In genomic region chr7:150322114-150322832, GRCh38 we compare ENCODE assay signal across 1 cellular context.
TF ChIP-seq lines count a peak whose summit lies in the region.

No MANE protein-coding gene starts in this region.

TF ChIP-seq in K562, 482 proteins besides CTCF, POLR2A, EP300 and RAD21 (continued from another document and continues in another):
- no peak for TF ChIP-seq ZNF511 (CRISPR knock-in tag; IDR thresholded peaks at IDR 0.05)
- no peak for TF ChIP-seq WHSC1 (IDR thresholded peaks at IDR 0.05; ENCODE audit: low read length)
- TF ChIP-seq SIX5 (IDR thresholded peaks at IDR 0.05; ENCODE audit: borderline replicate concordance in 1 of 2, insufficient read depth in 1 of 2, low read depth in 1 of 2, low read length in 2 of 2), result peak in 1 of 2 experiments; percentile 53; a peak in 1 of 4 replicates
- no peak for TF ChIP-seq BCOR (IDR thresholded peaks at IDR 0.05)
- no peak for TF ChIP-seq ZC3H8 (IDR thresholded peaks at IDR 0.05)
- no peak for TF ChIP-seq BRD9 (IDR thresholded peaks at IDR 0.05; ENCODE audit: low read depth, partially characterized antibody)
- TF ChIP-seq CAMTA2 (CRISPR knock-in tag; conservative IDR thresholded peaks at IDR 0.05), result no peak
- TF ChIP-seq LCOR (CRISPR knock-in tag; IDR thresholded peaks at IDR 0.05), result 0 out of 2 replicates have a peak, but pooled peaks have one; percentile 78
- peak; percentile 61 for TF ChIP-seq CXXC5 (CRISPR knock-in tag; IDR thresholded peaks at IDR 0.05)
- TF ChIP-seq, protein P1, sequence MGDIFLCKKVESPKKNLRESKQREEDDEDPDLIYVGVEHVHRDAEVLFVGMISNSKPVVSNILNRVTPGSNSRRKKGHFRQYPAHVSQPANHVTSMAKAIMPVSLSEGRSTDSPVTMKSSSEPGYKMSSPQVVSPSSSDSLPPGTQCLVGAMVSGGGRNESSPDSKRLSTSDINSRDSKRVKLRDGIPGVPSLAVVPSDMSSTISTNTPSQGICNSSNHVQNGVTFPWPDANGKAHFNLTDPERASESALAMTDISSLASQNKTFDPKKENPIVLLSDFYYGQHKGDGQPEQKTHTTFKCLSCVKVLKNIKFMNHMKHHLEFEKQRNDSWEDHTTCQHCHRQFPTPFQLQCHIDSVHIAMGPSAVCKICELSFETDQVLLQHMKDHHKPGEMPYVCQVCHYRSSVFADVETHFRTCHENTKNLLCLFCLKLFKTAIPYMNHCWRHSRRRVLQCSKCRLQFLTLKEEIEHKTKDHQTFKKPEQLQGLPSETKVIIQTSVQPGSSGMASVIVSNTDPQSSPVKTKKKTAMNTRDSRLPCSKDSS (IDR thresholded peaks at IDR 0.05; ENCODE audit: low read depth, partially characterized antibody), result no peak
- TF ChIP-seq ZFP30 (CRISPR knock-in tag; IDR thresholded peaks at IDR 0.05; ENCODE audit: borderline replicate concordance), result no peak
- no peak for TF ChIP-seq TCF7L2 (IDR thresholded peaks at IDR 0.05; ENCODE audit: low read depth, low read length)
- no peak for TF ChIP-seq ZBTB8A (IDR thresholded peaks at IDR 0.05; ENCODE audit: partially characterized antibody)
- TF ChIP-seq CCNT2 (IDR thresholded peaks at IDR 0.05; ENCODE audit: borderline replicate concordance, extremely low read depth, insufficient read length, low read depth, low read length), result no peak
- TF ChIP-seq, protein P2, sequence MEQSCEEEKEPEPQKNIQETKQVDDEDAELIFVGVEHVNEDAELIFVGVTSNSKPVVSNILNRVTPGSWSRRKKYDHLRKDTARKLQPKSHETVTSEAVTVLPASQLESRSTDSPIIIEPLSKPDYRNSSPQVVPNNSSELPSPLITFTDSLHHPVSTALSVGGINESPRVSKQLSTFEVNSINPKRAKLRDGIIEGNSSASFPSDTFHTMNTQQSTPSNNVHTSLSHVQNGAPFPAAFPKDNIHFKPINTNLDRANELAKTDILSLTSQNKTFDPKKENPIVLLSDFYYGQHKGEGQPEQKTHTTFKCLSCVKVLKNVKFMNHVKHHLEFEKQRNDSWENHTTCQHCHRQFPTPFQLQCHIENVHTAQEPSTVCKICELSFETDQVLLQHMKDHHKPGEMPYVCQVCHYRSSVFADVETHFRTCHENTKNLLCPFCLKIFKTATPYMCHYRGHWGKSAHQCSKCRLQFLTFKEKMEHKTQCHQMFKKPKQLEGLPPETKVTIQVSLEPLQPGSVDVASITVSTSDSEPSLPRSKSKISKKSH (CRISPR knock-in tag; IDR thresholded peaks at IDR 0.05), result peak; percentile 65; the same call in 1 of the 2 replicates
- no peak for TF ChIP-seq TBP (optimal IDR thresholded peaks at IDR 0.05; ENCODE audit: low read depth, low read length)
- TF ChIP-seq COPS2 (conservative IDR thresholded peaks at IDR 0.05), result no peak
- TF ChIP-seq, protein P3, sequence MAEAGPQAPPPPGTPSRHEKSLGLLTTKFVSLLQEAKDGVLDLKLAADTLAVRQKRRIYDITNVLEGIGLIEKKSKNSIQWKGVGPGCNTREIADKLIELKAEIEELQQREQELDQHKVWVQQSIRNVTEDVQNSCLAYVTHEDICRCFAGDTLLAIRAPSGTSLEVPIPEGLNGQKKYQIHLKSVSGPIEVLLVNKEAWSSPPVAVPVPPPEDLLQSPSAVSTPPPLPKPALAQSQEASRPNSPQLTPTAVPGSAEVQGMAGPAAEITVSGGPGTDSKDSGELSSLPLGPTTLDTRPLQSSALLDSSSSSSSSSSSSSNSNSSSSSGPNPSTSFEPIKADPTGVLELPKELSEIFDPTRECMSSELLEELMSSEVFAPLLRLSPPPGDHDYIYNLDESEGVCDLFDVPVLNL (CRISPR knock-in tag; IDR thresholded peaks at IDR 0.05; ENCODE audit: low read depth), result no peak
- TF ChIP-seq NR1H2 (CRISPR knock-in tag; IDR thresholded peaks at IDR 0.05), result no peak
- TF ChIP-seq MCM7 (IDR thresholded peaks at IDR 0.05), result no peak
- no peak for TF ChIP-seq ZBTB5 (IDR thresholded peaks at IDR 0.05)
- TF ChIP-seq GMEB1 (CRISPR knock-in tag; IDR thresholded peaks at IDR 0.05), result peak; percentile 40; the same call in 1 of the 2 replicates
- TF ChIP-seq, protein P4, sequence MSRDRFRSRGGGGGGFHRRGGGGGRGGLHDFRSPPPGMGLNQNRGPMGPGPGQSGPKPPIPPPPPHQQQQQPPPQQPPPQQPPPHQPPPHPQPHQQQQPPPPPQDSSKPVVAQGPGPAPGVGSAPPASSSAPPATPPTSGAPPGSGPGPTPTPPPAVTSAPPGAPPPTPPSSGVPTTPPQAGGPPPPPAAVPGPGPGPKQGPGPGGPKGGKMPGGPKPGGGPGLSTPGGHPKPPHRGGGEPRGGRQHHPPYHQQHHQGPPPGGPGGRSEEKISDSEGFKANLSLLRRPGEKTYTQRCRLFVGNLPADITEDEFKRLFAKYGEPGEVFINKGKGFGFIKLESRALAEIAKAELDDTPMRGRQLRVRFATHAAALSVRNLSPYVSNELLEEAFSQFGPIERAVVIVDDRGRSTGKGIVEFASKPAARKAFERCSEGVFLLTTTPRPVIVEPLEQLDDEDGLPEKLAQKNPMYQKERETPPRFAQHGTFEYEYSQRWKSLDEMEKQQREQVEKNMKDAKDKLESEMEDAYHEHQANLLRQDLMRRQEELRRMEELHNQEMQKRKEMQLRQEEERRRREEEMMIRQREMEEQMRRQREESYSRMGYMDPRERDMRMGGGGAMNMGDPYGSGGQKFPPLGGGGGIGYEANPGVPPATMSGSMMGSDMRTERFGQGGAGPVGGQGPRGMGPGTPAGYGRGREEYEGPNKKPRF (IDR thresholded peaks at IDR 0.05; ENCODE audit: low read depth, low read length), result no peak
- no peak for TF ChIP-seq MCM5 (IDR thresholded peaks at IDR 0.05; ENCODE audit: low read depth)
- no peak; the same call in 1 of the 2 replicates for TF ChIP-seq ZNF263 (CRISPR knock-in tag; IDR thresholded peaks at IDR 0.05; ENCODE audit: borderline replicate concordance)
- TF ChIP-seq ZBTB17 (CRISPR knock-in tag; IDR thresholded peaks at IDR 0.05), result peak; percentile 94; the same call in 1 of the 2 replicates
- TF ChIP-seq NR3C1 (CRISPR knock-in tag; IDR thresholded peaks at IDR 0.05), result no peak
- TF ChIP-seq HNRNPL (IDR thresholded peaks at IDR 0.05; ENCODE audit: low read depth, low read length), result no peak
- TF ChIP-seq CSDE1 (IDR thresholded peaks at IDR 0.05), result 0 out of 4 replicates have a peak, but pooled peaks of 1 of the 2 experiments have one; percentile 75
- no peak; the same call in 1 of the 2 replicates for TF ChIP-seq RREB1 (CRISPR knock-in tag; IDR thresholded peaks at IDR 0.05)
- TF ChIP-seq, protein P5, sequence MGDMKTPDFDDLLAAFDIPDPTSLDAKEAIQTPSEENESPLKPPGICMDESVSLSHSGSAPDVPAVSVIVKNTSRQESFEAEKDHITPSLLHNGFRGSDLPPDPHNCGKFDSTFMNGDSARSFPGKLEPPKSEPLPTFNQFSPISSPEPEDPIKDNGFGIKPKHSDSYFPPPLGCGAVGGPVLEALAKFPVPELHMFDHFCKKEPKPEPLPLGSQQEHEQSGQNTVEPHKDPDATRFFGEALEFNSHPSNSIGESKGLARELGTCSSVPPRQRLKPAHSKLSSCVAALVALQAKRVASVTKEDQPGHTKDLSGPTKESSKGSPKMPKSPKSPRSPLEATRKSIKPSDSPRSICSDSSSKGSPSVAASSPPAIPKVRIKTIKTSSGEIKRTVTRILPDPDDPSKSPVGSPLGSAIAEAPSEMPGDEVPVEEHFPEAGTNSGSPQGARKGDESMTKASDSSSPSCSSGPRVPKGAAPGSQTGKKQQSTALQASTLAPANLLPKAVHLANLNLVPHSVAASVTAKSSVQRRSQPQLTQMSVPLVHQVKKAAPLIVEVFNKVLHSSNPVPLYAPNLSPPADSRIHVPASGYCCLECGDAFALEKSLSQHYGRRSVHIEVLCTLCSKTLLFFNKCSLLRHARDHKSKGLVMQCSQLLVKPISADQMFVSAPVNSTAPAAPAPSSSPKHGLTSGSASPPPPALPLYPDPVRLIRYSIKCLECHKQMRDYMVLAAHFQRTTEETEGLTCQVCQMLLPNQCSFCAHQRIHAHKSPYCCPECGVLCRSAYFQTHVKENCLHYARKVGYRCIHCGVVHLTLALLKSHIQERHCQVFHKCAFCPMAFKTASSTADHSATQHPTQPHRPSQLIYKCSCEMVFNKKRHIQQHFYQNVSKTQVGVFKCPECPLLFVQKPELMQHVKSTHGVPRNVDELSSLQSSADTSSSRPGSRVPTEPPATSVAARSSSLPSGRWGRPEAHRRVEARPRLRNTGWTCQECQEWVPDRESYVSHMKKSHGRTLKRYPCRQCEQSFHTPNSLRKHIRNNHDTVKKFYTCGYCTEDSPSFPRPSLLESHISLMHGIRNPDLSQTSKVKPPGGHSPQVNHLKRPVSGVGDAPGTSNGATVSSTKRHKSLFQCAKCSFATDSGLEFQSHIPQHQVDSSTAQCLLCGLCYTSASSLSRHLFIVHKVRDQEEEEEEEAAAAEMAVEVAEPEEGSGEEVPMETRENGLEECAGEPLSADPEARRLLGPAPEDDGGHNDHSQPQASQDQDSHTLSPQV (IDR thresholded peaks at IDR 0.05), result peak; percentile 99
- TF ChIP-seq PCBP2 (IDR thresholded peaks at IDR 0.05; ENCODE audit: low read depth, low read length, poor library complexity, severe bottlenecking), result no peak
- TF ChIP-seq SREBF2 (CRISPR knock-in tag; IDR thresholded peaks at IDR 0.05), result no peak
- TF ChIP-seq ZNF274 (IDR thresholded peaks at IDR 0.05; ENCODE audit: borderline replicate concordance, low read depth, low read length), result no peak
- TF ChIP-seq BACH1 (tag; IDR thresholded peaks at IDR 0.05), result peak; percentile 87
- no peak for TF ChIP-seq RBM34 (IDR thresholded peaks at IDR 0.05; ENCODE audit: borderline replicate concordance, insufficient read depth, low read length)
- no peak for TF ChIP-seq PML (IDR thresholded peaks at IDR 0.05; ENCODE audit: low read length)
- TF ChIP-seq IRF9 (tag; IDR thresholded peaks at IDR 0.05), result peak; percentile 83; the same call in 1 of the 2 replicates
